Comparison of ENCODE assay signal across 22 cellular contexts in the genomic region with DNA sequence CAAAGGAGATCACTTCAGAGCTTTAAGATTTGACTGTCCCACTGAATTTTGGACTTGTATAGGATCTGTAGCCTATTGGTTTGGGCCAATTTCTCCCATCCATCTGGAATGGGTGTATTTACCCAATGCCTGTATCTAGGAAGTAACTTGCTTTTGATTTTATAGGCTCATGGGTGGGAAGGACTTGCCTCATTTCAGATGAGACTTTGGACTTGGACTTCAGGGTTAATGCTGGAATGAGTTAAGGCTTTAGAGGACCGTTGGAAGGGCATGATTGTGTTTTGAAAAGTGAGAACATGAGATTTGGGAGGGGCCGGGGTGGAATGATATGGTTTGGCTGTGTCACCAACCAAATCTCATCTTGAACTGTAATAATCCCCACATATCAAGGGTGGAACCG.
"Had no signal": no experiment of that assay in that cellular context is flagged by ENCODE, and none has a peak within 500 bp of the region (broad histone marks: within the 10 kb centered on the region; RNA-seq: fewer than 3 reads in every experiment).

No MANE protein-coding gene starts in this region.

- H3K9me3 ChIP-seq: esophagus muscularis mucosa, gastrocnemius medialis, heart right ventricle, left lung, lower lobe of right lung had no signal

- H3K27me3 ChIP-seq: dorsolateral prefrontal cortex, esophagus muscularis mucosa, foreskin keratinocyte, gastrocnemius medialis, heart right ventricle, left lung had no signal

- H3K36me3 ChIP-seq: esophagus muscularis mucosa, gastrocnemius medialis, heart right ventricle, left lung, lower lobe of right lung had no signal

- FAIRE-seq: endothelial cell of umbilical vein, islet of Langerhans, kidney had no signal

- H3K4me3 ChIP-seq: coronary artery, dorsolateral prefrontal cortex, esophagus muscularis mucosa, gastrocnemius medialis, heart right ventricle, left lung, lower lobe of right lung had no signal

- DNase-seq: caudate nucleus; cerebellar nuclear complex; dermis blood vessel endothelial cell; dorsolateral prefrontal cortex; effector CD4-positive, alpha-beta T cell; effector memory CD4-positive, alpha-beta T cell; foreskin keratinocyte; gastrocnemius medialis; glutamatergic neuron; head of caudate nucleus; heart right ventricle; hippocampal formation; kidney; kidney glomerular epithelial cell; left lung; left ventricle myocardium superior; lower lobe of right lung; mesenchymal stem cell had no signal

- H3K4me1 ChIP-seq: esophagus muscularis mucosa, gastrocnemius medialis, heart right ventricle, left lung, lower lobe of right lung had no signal

- H3K27ac ChIP-seq: coronary artery, dorsolateral prefrontal cortex, esophagus muscularis mucosa, foreskin keratinocyte, gastrocnemius medialis, heart right ventricle, left lung, lower lobe of right lung had no signal

- ATAC-seq: foreskin keratinocyte, gastrocnemius medialis, heart right ventricle, left lung, left ventricle myocardium superior, lower lobe of right lung had no signal
